ENCODE assay signal across 8 cellular contexts in the genomic region with DNA sequence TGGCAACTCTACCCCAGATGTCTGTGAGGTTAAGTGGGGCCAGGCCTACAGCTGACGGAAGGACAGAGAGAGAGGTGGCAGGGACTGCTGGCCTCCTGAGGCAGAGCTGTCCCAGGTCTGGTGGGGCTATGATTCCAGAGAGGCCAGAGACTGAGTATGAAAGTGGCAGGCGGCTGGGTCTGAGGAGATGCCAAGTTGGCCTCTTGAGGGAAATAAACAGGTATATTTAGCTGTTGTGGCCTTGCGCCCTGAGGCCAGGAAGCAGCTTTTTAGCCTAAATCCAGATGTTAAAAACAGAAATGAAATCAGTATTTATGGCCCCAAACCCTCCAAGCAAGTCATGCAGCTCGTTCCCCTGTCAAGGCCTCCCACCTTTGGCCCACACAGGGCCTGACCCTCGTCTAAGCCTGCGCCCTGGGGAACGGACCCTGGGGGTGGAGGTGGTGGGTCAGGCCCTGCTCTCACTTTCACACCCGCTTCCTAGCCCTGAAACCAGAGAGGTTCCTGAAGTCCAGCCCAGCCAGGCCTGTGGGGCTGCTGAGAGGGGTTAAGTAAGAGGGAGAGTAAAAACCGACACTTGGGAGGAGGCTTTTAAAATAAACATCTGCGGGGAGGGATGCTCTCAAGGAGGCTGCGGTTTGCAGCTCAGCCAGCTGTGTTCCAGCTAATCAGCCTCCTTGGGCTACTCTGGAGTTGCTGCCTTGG. TPM values are rescaled to one million over a fixed set of nuclear protein-coding genes. Genes with fewer than 3 reads are reported as not detected.
DNase-seq lines count a peak whose midpoint lies in the region; ATAC-seq and TF ChIP-seq lines count a peak whose summit lies in the region.

No MANE protein-coding gene starts in this region.

- H3K4me3 Mint-ChIP-seq in mesothelial cell of epicardium, result no peak overlapping the region
- peak overlapping the region in 1 of 10 donors; percentile 10 for H3K4me3 Mint-ChIP-seq in naive thymus-derived CD8-positive, alpha-beta T cell

- H3K36me3 Mint-ChIP-seq in mesothelial cell of epicardium, result peaks cover 9% of the 10 kb centered on the region
- H3K36me3 Mint-ChIP-seq in naive thymus-derived CD8-positive, alpha-beta T cell, result no peaks in the 10 kb centered on the region

- ATAC-seq in GM19023 (IDR thresholded peaks at IDR 0.05; ENCODE audit: unreplicated experiment) (peak; percentile 39), HG03066 (IDR thresholded peaks at IDR 0.05; ENCODE audit: low read depth, unreplicated experiment) (peak; percentile 60)
- no peak for ATAC-seq in naive thymus-derived CD8-positive, alpha-beta T cell

- H3K27ac Mint-ChIP-seq in mesothelial cell of epicardium, result peak overlapping the region; percentile 98
- peak overlapping the region in 2 of 10 donors; percentile 11 to 57 for H3K27ac Mint-ChIP-seq in naive thymus-derived CD8-positive, alpha-beta T cell

- no peaks in the 10 kb centered on the region for H3K9me3 Mint-ChIP-seq in mesothelial cell of epicardium
- no peaks in the 10 kb centered on the region for H3K9me3 Mint-ChIP-seq in naive thymus-derived CD8-positive, alpha-beta T cell

- DNase-seq in mesothelial cell of epicardium (ENCODE audit: low spot score in 2 of 2, unreplicated experiment in 2 of 2) (no peak), NCI-H2029 treated with DMSO at 0.1 percent for 48 hours (lab: John Stamatoyannopoulos, UW) (no peak), ureter (ENCODE audit: low spot score) (no peak), NCI-H1092 treated with DMSO at 0.1 percent for 48 hours (lab: John Stamatoyannopoulos, UW) (no peak)
- DNase-seq in naive thymus-derived CD8-positive, alpha-beta T cell, result no peak

- TF ChIP-seq CTCF in mesothelial cell of epicardium (IDR thresholded peaks at IDR 0.05; ENCODE audit: unreplicated experiment), result no peak

- peaks cover 35% of the 10 kb centered on the region for H3K4me1 Mint-ChIP-seq in mesothelial cell of epicardium
- peaks cover 5 to 28% (median 7%) of the 10 kb centered on the region in 4 donors for H3K4me1 Mint-ChIP-seq in naive thymus-derived CD8-positive, alpha-beta T cell

- POLR2A ChIA-PET in naive thymus-derived CD8-positive, alpha-beta T cell (lab: Charles Lee), result no interaction called here

- H3K27me3 Mint-ChIP-seq in mesothelial cell of epicardium (ENCODE audit: low read depth), result no peaks in the 10 kb centered on the region
- peaks cover 0 to 3% (median 0%) of the 10 kb centered on the region in 5 donors for H3K27me3 Mint-ChIP-seq in naive thymus-derived CD8-positive, alpha-beta T cell

- H3K27ac ChIP-seq in angular gyrus (ENCODE audit: low read depth, low read length), result peak overlapping the region; percentile 53

RNA-seq across cellular contexts. Expression of a gene that starts 18.7 kb away (rescaled TPM):
- total RNA-seq in mesothelial cell of epicardium (2.6 to 3.5 TPM (median 3.5 TPM) in 3 replicates), ureter (2.8 TPM)
- total RNA-seq in naive thymus-derived CD8-positive, alpha-beta T cell, result not detected
- polyA plus RNA-seq in naive thymus-derived CD8-positive, alpha-beta T cell, result not detected

RNA-seq across cellular contexts. Expression of a gene that starts 22.7 kb away (rescaled TPM):
- total RNA-seq in mesothelial cell of epicardium (5.2 to 6.2 TPM (median 5.2 TPM) in 3 replicates), ureter (3.6 TPM)
- not detected for total RNA-seq in naive thymus-derived CD8-positive, alpha-beta T cell
- polyA plus RNA-seq in naive thymus-derived CD8-positive, alpha-beta T cell, result not detected

RNA-seq across cellular contexts. Expression of a gene that starts 31.8 kb away (rescaled TPM):
- 80.2 to 82.9 TPM (median 80.6 TPM) in 3 replicates for total RNA-seq in mesothelial cell of epicardium
- 52.6 TPM for total RNA-seq in ureter
- not detected for total RNA-seq in naive thymus-derived CD8-positive, alpha-beta T cell
- under 1 TPM in 2 of 3 donors, not detected in 1; 0.18 to 0.25 TPM for polyA plus RNA-seq in naive thymus-derived CD8-positive, alpha-beta T cell

Comparison
In these comparisons a context has a peak if more than half of its experiments do, and no peak if none do; other contexts are left out.
1. ATAC-seq: peak in GM19023 (single experiment) and HG03066 (single experiment); none in naive thymus-derived CD8-positive, alpha-beta T cell (0 of 2).
2. RNA of a gene that starts 31.8 kb away (total RNA-seq): 80.2 to 82.9 TPM in mesothelial cell of epicardium and 52.6 TPM in ureter (single experiment); not detected in naive thymus-derived CD8-positive, alpha-beta T cell; every median in the first group is over 10 times any median in the second.